ENCODE assay signal across 1 cellular context in genomic region chr3:194690501-194691372, GRCh38.
TF ChIP-seq lines count a peak whose summit lies in the region.

No MANE protein-coding gene starts in this region.

TF ChIP-seq in K562, 482 proteins besides CTCF, POLR2A, EP300 and RAD21:
- TF ChIP-seq RAD51 (IDR thresholded peaks at IDR 0.05; ENCODE audit: borderline replicate concordance, low read depth), result peak; percentile 39
- no peak for TF ChIP-seq ZNF778 (CRISPR knock-in tag; IDR thresholded peaks at IDR 0.05)
- TF ChIP-seq USF2 (CRISPR knock-in tag; IDR thresholded peaks at IDR 0.05), result peak; percentile 32; the same call in 1 of the 2 replicates
- TF ChIP-seq CBFA2T2 (conservative IDR thresholded peaks at IDR 0.05), result peak; percentile 38
- TF ChIP-seq ARID1B (IDR thresholded peaks at IDR 0.05), result peak; percentile 47; the same call in 1 of the 2 replicates
- peak; percentile 28; the same call in 1 of the 2 replicates for TF ChIP-seq TEAD4 (IDR thresholded peaks at IDR 0.05; ENCODE audit: low read length)
- no peak for TF ChIP-seq TEAD4 (CRISPR knock-in tag; IDR thresholded peaks at IDR 0.05; ENCODE audit: borderline replicate concordance)
- TF ChIP-seq PKNOX1 (IDR thresholded peaks at IDR 0.05), result peak; percentile 62
- TF ChIP-seq PCBP2 (IDR thresholded peaks at IDR 0.05; ENCODE audit: low read depth, low read length, poor library complexity, severe bottlenecking), result no peak
- no peak for TF ChIP-seq ZBTB7A (IDR thresholded peaks at IDR 0.05; ENCODE audit: borderline replicate concordance, control insufficient read depth, low read depth, low read length)
- no peak for TF ChIP-seq SMAD3 (CRISPR knock-in tag; conservative IDR thresholded peaks at IDR 0.05)
- 0 out of 2 replicates have a peak, but pooled peaks have one; percentile 4 for TF ChIP-seq TFE3 (CRISPR knock-in tag; IDR thresholded peaks at IDR 0.05)
- peak; percentile 60 for TF ChIP-seq TAL1 (IDR thresholded peaks at IDR 0.05)
- TF ChIP-seq CBFA2T3 (IDR thresholded peaks at IDR 0.05), result peak; percentile 61
- peak; percentile 78 for TF ChIP-seq TCF3 (CRISPR knock-in tag; IDR thresholded peaks at IDR 0.05)
- TF ChIP-seq TAF15 (IDR thresholded peaks at IDR 0.05; ENCODE audit: low read depth, low read length), result no peak
